1 cellular context compared by ENCODE assay signal in genomic region chr5:1934056-1934394, GRCh38.
A peak's percentile ranks its signal among the peaks of the same experiment; 100 is the strongest.
TF ChIP-seq lines count a peak whose summit lies in the region.

No MANE protein-coding gene starts in this region.

TF ChIP-seq in K562, 482 proteins besides CTCF, POLR2A, EP300 and RAD21 (continued from another document and continues in another):
- TF ChIP-seq, protein P1, sequence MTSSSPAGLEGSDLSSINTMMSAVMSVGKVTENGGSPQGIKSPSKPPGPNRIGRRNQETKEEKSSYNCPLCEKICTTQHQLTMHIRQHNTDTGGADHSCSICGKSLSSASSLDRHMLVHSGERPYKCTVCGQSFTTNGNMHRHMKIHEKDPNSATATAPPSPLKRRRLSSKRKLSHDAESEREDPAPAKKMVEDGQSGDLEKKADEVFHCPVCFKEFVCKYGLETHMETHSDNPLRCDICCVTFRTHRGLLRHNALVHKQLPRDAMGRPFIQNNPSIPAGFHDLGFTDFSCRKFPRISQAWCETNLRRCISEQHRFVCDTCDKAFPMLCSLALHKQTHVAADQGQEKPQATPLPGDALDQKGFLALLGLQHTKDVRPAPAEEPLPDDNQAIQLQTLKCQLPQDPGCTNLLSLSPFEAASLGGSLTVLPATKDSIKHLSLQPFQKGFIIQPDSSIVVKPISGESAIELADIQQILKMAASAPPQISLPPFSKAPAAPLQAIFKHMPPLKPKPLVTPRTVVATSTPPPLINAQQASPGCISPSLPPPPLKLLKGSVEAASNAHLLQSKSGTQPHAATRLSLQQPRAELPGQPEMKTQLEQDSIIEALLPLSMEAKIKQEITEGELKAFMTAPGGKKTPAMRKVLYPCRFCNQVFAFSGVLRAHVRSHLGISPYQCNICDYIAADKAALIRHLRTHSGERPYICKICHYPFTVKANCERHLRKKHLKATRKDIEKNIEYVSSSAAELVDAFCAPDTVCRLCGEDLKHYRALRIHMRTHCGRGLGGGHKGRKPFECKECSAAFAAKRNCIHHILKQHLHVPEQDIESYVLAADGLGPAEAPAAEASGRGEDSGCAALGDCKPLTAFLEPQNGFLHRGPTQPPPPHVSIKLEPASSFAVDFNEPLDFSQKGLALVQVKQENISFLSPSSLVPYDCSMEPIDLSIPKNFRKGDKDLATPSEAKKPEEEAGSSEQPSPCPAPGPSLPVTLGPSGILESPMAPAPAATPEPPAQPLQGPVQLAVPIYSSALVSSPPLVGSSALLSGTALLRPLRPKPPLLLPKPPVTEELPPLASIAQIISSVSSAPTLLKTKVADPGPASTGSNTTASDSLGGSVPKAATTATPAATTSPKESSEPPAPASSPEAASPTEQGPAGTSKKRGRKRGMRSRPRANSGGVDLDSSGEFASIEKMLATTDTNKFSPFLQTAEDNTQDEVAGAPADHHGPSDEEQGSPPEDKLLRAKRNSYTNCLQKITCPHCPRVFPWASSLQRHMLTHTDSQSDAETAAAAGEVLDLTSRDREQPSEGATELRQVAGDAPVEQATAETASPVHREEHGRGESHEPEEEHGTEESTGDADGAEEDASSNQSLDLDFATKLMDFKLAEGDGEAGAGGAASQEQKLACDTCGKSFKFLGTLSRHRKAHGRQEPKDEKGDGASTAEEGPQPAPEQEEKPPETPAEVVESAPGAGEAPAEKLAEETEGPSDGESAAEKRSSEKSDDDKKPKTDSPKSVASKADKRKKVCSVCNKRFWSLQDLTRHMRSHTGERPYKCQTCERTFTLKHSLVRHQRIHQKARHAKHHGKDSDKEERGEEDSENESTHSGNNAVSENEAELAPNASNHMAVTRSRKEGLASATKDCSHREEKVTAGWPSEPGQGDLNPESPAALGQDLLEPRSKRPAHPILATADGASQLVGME (CRISPR knock-in tag; IDR thresholded peaks at IDR 0.05) = no peak
- TF ChIP-seq KAT8 (IDR thresholded peaks at IDR 0.05; ENCODE audit: low read depth) (no peak), SMAD4 (CRISPR knock-in tag; conservative IDR thresholded peaks at IDR 0.05) (peak; percentile 63; the same call in 1 of the 2 replicates), ZNF239 (CRISPR knock-in tag; IDR thresholded peaks at IDR 0.05) (no peak), ZNF609 (CRISPR knock-in tag; IDR thresholded peaks at IDR 0.05; ENCODE audit: borderline replicate concordance) (no peak), CBFA2T2 (conservative IDR thresholded peaks at IDR 0.05) (peak; percentile 15; the same call in 1 of the 2 replicates), ZBTB17 (CRISPR knock-in tag; IDR thresholded peaks at IDR 0.05) (no peak), TSC22D4 (tag; IDR thresholded peaks at IDR 0.05) (no peak), ELK3 (CRISPR knock-in tag; IDR thresholded peaks at IDR 0.05) (no peak), BHLHE40 (IDR thresholded peaks at IDR 0.05; ENCODE audit: low read length) (peak; percentile 28; the same call in 1 of the 2 replicates), PHF8 (IDR thresholded peaks at IDR 0.05; ENCODE audit: borderline replicate concordance, low read length) (no peak), IRF2 (CRISPR knock-in tag; IDR thresholded peaks at IDR 0.05) (no peak), NCOA6 (IDR thresholded peaks at IDR 0.05) (no peak), ZNF584 (CRISPR knock-in tag; IDR thresholded peaks at IDR 0.05; ENCODE audit: low read depth) (no peak), SIX5 (IDR thresholded peaks at IDR 0.05; ENCODE audit: borderline replicate concordance in 1 of 2, insufficient read depth in 1 of 2, low read depth in 1 of 2, low read length in 2 of 2) (no peak), ZNF175 (CRISPR knock-in tag; IDR thresholded peaks at IDR 0.05; ENCODE audit: low read depth) (no peak), ZNF24 (IDR thresholded peaks at IDR 0.05) (no peak), NFRKB (IDR thresholded peaks at IDR 0.05; ENCODE audit: low read depth) (no peak), BACH1 (tag; IDR thresholded peaks at IDR 0.05) (no peak), E2F4 (CRISPR knock-in tag; IDR thresholded peaks at IDR 0.05; ENCODE audit: low read depth) (no peak), ZBTB5 (IDR thresholded peaks at IDR 0.05) (no peak), CBFA2T3 (IDR thresholded peaks at IDR 0.05) (peak; percentile 17; the same call in 1 of the 2 replicates), SOX6 (IDR thresholded peaks at IDR 0.05) (no peak), SETDB1 (IDR thresholded peaks at IDR 0.05; ENCODE audit: low read length) (no peak), ZNF830 (CRISPR knock-in tag; IDR thresholded peaks at IDR 0.05) (no peak), HDAC8 (tag; IDR thresholded peaks at IDR 0.05) (no peak)
- TF ChIP-seq, protein P2, sequence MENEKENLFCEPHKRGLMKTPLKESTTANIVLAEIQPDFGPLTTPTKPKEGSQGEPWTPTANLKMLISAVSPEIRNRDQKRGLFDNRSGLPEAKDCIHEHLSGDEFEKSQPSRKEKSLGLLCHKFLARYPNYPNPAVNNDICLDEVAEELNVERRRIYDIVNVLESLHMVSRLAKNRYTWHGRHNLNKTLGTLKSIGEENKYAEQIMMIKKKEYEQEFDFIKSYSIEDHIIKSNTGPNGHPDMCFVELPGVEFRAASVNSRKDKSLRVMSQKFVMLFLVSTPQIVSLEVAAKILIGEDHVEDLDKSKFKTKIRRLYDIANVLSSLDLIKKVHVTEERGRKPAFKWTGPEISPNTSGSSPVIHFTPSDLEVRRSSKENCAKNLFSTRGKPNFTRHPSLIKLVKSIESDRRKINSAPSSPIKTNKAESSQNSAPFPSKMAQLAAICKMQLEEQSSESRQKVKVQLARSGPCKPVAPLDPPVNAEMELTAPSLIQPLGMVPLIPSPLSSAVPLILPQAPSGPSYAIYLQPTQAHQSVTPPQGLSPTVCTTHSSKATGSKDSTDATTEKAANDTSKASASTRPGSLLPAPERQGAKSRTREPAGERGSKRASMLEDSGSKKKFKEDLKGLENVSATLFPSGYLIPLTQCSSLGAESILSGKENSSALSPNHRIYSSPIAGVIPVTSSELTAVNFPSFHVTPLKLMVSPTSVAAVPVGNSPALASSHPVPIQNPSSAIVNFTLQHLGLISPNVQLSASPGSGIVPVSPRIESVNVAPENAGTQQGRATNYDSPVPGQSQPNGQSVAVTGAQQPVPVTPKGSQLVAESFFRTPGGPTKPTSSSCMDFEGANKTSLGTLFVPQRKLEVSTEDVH (IDR thresholded peaks at IDR 0.05; ENCODE audit: low read depth, partially characterized antibody) = no peak
- TF ChIP-seq, protein P3, sequence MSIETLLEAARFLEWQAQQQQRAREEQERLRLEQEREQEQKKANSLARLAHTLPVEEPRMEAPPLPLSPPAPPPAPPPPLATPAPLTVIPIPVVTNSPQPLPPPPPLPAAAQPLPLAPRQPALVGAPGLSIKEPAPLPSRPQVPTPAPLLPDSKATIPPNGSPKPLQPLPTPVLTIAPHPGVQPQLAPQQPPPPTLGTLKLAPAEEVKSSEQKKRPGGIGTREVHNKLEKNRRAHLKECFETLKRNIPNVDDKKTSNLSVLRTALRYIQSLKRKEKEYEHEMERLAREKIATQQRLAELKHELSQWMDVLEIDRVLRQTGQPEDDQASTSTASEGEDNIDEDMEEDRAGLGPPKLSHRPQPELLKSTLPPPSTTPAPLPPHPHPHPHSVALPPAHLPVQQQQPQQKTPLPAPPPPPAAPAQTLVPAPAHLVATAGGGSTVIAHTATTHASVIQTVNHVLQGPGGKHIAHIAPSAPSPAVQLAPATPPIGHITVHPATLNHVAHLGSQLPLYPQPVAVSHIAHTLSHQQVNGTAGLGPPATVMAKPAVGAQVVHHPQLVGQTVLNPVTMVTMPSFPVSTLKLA (conservative IDR thresholded peaks at IDR 0.05) = 0 out of 4 replicates have a peak, but pooled peaks have one; percentile 25 to 26
- TF ChIP-seq, protein P4, sequence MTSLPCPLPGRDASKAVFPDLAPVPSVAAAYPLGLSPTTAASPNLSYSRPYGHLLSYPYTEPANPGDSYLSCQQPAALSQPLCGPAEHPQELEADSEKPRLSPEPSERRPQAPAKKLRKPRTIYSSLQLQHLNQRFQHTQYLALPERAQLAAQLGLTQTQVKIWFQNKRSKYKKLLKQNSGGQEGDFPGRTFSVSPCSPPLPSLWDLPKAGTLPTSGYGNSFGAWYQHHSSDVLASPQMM (CRISPR knock-in tag; IDR thresholded peaks at IDR 0.05) = no peak
- TF ChIP-seq, protein P5, sequence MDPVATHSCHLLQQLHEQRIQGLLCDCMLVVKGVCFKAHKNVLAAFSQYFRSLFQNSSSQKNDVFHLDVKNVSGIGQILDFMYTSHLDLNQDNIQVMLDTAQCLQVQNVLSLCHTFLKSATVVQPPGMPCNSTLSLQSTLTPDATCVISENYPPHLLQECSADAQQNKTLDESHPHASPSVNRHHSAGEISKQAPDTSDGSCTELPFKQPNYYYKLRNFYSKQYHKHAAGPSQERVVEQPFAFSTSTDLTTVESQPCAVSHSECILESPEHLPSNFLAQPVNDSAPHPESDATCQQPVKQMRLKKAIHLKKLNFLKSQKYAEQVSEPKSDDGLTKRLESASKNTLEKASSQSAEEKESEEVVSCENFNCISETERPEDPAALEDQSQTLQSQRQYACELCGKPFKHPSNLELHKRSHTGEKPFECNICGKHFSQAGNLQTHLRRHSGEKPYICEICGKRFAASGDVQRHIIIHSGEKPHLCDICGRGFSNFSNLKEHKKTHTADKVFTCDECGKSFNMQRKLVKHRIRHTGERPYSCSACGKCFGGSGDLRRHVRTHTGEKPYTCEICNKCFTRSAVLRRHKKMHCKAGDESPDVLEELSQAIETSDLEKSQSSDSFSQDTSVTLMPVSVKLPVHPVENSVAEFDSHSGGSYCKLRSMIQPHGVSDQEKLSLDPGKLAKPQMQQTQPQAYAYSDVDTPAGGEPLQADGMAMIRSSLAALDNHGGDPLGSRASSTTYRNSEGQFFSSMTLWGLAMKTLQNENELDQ (CRISPR knock-in tag; IDR thresholded peaks at IDR 0.05; ENCODE audit: borderline replicate concordance) = no peak
- TF ChIP-seq, protein P6, sequence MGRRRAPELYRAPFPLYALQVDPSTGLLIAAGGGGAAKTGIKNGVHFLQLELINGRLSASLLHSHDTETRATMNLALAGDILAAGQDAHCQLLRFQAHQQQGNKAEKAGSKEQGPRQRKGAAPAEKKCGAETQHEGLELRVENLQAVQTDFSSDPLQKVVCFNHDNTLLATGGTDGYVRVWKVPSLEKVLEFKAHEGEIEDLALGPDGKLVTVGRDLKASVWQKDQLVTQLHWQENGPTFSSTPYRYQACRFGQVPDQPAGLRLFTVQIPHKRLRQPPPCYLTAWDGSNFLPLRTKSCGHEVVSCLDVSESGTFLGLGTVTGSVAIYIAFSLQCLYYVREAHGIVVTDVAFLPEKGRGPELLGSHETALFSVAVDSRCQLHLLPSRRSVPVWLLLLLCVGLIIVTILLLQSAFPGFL (CRISPR knock-in tag; IDR thresholded peaks at IDR 0.05) = no peak
- TF ChIP-seq, protein P7, sequence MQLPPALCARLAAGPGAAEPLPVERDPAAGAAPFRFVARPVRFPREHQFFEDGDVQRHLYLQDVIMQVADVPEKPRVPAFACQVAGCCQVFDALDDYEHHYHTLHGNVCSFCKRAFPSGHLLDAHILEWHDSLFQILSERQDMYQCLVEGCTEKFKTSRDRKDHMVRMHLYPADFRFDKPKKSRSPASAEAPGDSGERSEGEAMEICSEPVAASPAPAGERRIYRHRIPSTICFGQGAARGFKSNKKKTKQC (CRISPR knock-in tag; IDR thresholded peaks at IDR 0.05) = 0 out of 2 replicates have a peak, but pooled peaks have one; percentile 30
